8 cellular contexts compared by ENCODE assay signal in the genomic region with DNA sequence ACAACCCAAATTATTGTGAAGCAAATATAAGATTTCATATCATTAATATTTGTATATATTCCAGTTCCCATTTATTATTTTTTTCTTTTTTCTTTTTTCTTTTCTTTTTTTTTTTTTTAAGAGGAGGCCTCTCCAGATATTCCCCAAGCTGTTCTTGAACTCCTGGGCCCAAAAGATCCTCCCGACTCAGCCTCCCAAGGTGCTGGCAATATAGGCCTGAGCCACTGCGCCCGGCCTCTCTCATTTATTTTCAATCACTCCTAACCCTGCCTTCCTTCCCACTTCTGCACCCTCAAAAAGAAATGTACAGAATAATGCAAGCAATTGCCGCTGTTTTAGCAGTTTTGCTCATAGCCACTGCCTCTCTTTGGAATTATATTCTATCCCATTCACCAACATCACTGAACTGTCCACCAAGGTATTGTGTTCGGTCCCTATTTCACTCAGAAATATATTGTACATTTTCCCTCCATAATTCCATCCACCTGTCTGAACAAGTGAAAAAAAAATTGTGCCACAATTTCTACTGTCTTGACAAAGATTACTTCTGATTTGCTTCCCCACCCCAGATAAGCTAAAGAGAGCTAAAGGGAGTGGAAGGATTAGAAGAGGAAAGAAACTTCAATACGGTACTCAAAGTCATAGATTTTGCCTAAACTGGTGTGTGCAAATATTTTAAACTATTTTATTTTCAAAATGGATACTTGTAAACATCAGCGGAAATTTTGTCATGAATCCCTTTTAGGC. TPM values are rescaled to one million over a fixed set of nuclear protein-coding genes. Genes with fewer than 3 reads are reported as not detected.
DNase-seq lines count a peak whose midpoint lies in the region; ATAC-seq and TF ChIP-seq lines count a peak whose summit lies in the region.
"Had no signal": no experiment of that assay in that cellular context is flagged by ENCODE, and none has a peak within 500 bp of the region (broad histone marks: within the 10 kb centered on the region; RNA-seq: fewer than 3 reads in every experiment).

No MANE protein-coding gene starts in this region.

- 57 to 81% (median 70%) methylated on average over 7 of the region's 7 CpGs for WGBS in stomach, 5 donors

- peak overlapping the region; percentile 98 for H3K27ac Mint-ChIP-seq in activated CD8-positive, alpha-beta T cell treated with anti-CD3 and anti-CD28 coated beads, Interleukin-2, amount 10 ng/mL, durations not matched to agents 7 days and 5 days

- H3K4me1 ChIP-seq in HUES48 (ENCODE audit: control insufficient read depth, insufficient read depth, low read length) (peaks cover 16% of the 10 kb centered on the region), iPS-15b (ENCODE audit: control insufficient read depth, insufficient read depth, low read length) (peaks cover 7% of the 10 kb centered on the region), stomach (peaks cover 31 to 81% (median 59%) of the 10 kb centered on the region in 4 donors)

- H3K36me3 ChIP-seq in HUES48 (ENCODE audit: control insufficient read depth, insufficient read depth, low read length) (no peaks in the 10 kb centered on the region), iPS-15b (ENCODE audit: control insufficient read depth, insufficient read depth, low read length) (no peaks in the 10 kb centered on the region), stomach (no peaks in the 10 kb centered on the region)

- no peak for TF ChIP-seq EP300 in stomach (IDR thresholded peaks at IDR 0.05)

- peak overlapping the region; percentile 99 for H3K4me3 Mint-ChIP-seq in activated CD8-positive, alpha-beta T cell treated with anti-CD3 and anti-CD28 coated beads, Interleukin-2, amount 10 ng/mL, durations not matched to agents 7 days and 5 days

- TF ChIP-seq POLR2A in stomach (IDR thresholded peaks at IDR 0.05), result no peak

- no peak for TF ChIP-seq CTCF in stomach (IDR thresholded peaks at IDR 0.05)

- no peaks in the 10 kb centered on the region for H3K9me3 Mint-ChIP-seq in activated CD8-positive, alpha-beta T cell treated with anti-CD3 and anti-CD28 coated beads, Interleukin-2, amount 10 ng/mL, durations not matched to agents 7 days and 5 days (ENCODE audit: insufficient read depth)

- H3K27ac ChIP-seq in HUES48 (ENCODE audit: low read depth, low read length) (no peak overlapping the region), stomach (peak overlapping the region in 4 of 5 donors; percentile 91 to 97 (median 96))

- peaks cover 61% of the 10 kb centered on the region for H3K4me1 Mint-ChIP-seq in activated CD8-positive, alpha-beta T cell treated with anti-CD3 and anti-CD28 coated beads, Interleukin-2, amount 10 ng/mL, durations not matched to agents 7 days and 5 days (ENCODE audit: low read depth)

- no peak for ATAC-seq in activated CD8-positive, alpha-beta T cell treated with anti-CD3 and anti-CD28 coated beads, Interleukin-2, amount 10 ng/mL, durations not matched to agents 7 days and 5 days
- ATAC-seq in HG02763 (IDR thresholded peaks at IDR 0.05; ENCODE audit: unreplicated experiment), result no peak
- ATAC-seq: body of pancreas had no signal

- DNase-seq in activated CD8-positive, alpha-beta T cell treated with anti-CD3 and anti-CD28 coated beads, Interleukin-2, amount 10 ng/mL, durations not matched to agents 7 days and 5 days, result no peak
- DNase-seq in stomach (no peak), SHP77 treated with DMSO at 0.1 percent for 48 hours (lab: John Stamatoyannopoulos, UW) (no peak)
- DNase-seq in stimulated activated CD4-positive, alpha-beta T cell treated with anti-CD3 and anti-CD28 coated beads, Interleukin-4, amount 100 ng/mL, for 4 hours, result no peak

- no peaks in the 10 kb centered on the region for H3K27me3 Mint-ChIP-seq in activated CD8-positive, alpha-beta T cell treated with anti-CD3 and anti-CD28 coated beads, Interleukin-2, amount 10 ng/mL, durations not matched to agents 7 days and 5 days (ENCODE audit: low read depth)

- H3K9ac ChIP-seq in HUES48 (ENCODE audit: low read depth, low read length) (no peak overlapping the region), iPS-15b (ENCODE audit: low read depth, low read length) (no peak overlapping the region)

- POLR2A ChIA-PET in activated CD8-positive, alpha-beta T cell treated with anti-CD3 and anti-CD28 coated beads, Interleukin-2, amount 10 ng/mL, durations not matched to agents 7 days and 5 days (lab: Charles Lee), result interaction anchor here (0.6 to 6.9 kb wide), 8 partner anchors 12 to 187 kb away, joined by 3 to 138 read pairs (median 7); a partner anchor contains a TSS

- CTCF ChIA-PET in activated CD8-positive, alpha-beta T cell treated with anti-CD3 and anti-CD28 coated beads, Interleukin-2, amount 10 ng/mL, durations not matched to agents 7 days and 5 days (lab: Charles Lee), result interaction anchor here (1.1 to 6.0 kb wide), 4 partner anchors 12 to 154 kb away, joined by 3 to 43 read pairs (median 15); a partner anchor contains a TSS

- H3K36me3 Mint-ChIP-seq in activated CD8-positive, alpha-beta T cell treated with anti-CD3 and anti-CD28 coated beads, Interleukin-2, amount 10 ng/mL, durations not matched to agents 7 days and 5 days (ENCODE audit: low read depth), result peaks cover 30% of the 10 kb centered on the region

- intact Hi-C loops in stomach (cut with DNase I; ENCODE audit: low total_unique reads), result loop anchor here (10.0 kb wide), 1 partner anchor 156 kb away; no protein-coding TSS in a partner anchor

- H3K4me3 ChIP-seq in HUES48 (ENCODE audit: low read depth, low read length) (peak overlapping the region; percentile 90), iPS-15b (ENCODE audit: low read depth, low read length) (peak overlapping the region; percentile 95), stomach (peak overlapping the region; percentile 85 to 99 (median 91))

- H3K9me3 ChIP-seq in HUES48 (ENCODE audit: control insufficient read depth, insufficient read depth, low read length) (no peaks in the 10 kb centered on the region), iPS-15b (ENCODE audit: control insufficient read depth, insufficient read depth, low read length) (no peaks in the 10 kb centered on the region), stomach (no peaks in the 10 kb centered on the region)
- H3K9me3 ChIP-seq: body of pancreas had no signal

- H3K27me3 ChIP-seq in HUES48 (ENCODE audit: control insufficient read depth, insufficient read depth, low read length) (peaks cover 17% of the 10 kb centered on the region), iPS-15b (ENCODE audit: control insufficient read depth, insufficient read depth, low read length) (peaks cover 29% of the 10 kb centered on the region), stomach (no peaks in the 10 kb centered on the region)
- H3K27me3 ChIP-seq: body of pancreas had no signal

RNA-seq across cellular contexts. Expression of a gene that starts 1.9 kb away (rescaled TPM):
- 100 to 1,000 TPM; 173 to 176 TPM for total RNA-seq in activated CD8-positive, alpha-beta T cell treated with anti-CD3 and anti-CD28 coated beads, Interleukin-2, amount 10 ng/mL, durations not matched to agents 7 days and 5 days
- 100 to 1,000 TPM in 1 of 5 donors, 10 to 100 TPM in 4; 52.7 to 129 (median 69.6) TPM for total RNA-seq in stomach
- polyA plus RNA-seq in stomach, result 10 to 100 TPM in 2 of 3 donors, 1 to 10 TPM in 1; 9.0 to 19.7 (median 10.4) TPM

RNA-seq across cellular contexts. Expression of a gene that starts 12.6 kb away (rescaled TPM):
- 10 to 100 TPM; 22.5 to 24.4 TPM for total RNA-seq in activated CD8-positive, alpha-beta T cell treated with anti-CD3 and anti-CD28 coated beads, Interleukin-2, amount 10 ng/mL, durations not matched to agents 7 days and 5 days
- 10 to 100 TPM in 4 of 5 donors, 1 to 10 TPM in 1; 5.3 to 37.8 (median 21.4) TPM for total RNA-seq in stomach
- polyA plus RNA-seq in stomach, result 1 to 10 TPM; 3.4 to 7.9 (median 6.4) TPM
